Comparison of ENCODE assay signal across 16 cellular contexts in genomic region chr2:232420073-232420454, GRCh38. TPM values are rescaled to one million over a fixed set of nuclear protein-coding genes. Genes with fewer than 3 reads are reported as not detected.
DNase-seq lines count a peak whose midpoint lies in the region; ATAC-seq, FAIRE-seq and TF ChIP-seq lines count a peak whose summit lies in the region.
"Had no signal": no experiment of that assay in that cellular context is flagged by ENCODE, and none has a peak within 500 bp of the region (broad histone marks: within the 10 kb centered on the region; RNA-seq: fewer than 3 reads in every experiment).

No MANE protein-coding gene starts in this region.

- peak overlapping the region; percentile 88 for H3K18ac ChIP-seq in H1 (ENCODE audit: extremely low read depth, low read length)

- H2BK12ac ChIP-seq in H1 (ENCODE audit: low read depth, low read length): peak overlapping the region; percentile 98; the same call in 1 of the 2 replicates

- peaks cover 0 to 44% of the 10 kb centered on the region in 2 experiments; a peak in 2 of 4 replicates for H3K79me2 ChIP-seq in H1 (ENCODE audit: control insufficient read depth in 1 of 2, insufficient read depth in 2 of 2, low read length in 2 of 2)

- H3K9ac ChIP-seq in H1 (replicated peaks in 1 of 4; ENCODE audit: extremely low read depth in 1 of 4, low read depth in 3 of 4, low read length in 3 of 4): peak overlapping the region; percentile 54 to 67 (median 60)

- H2AFZ ChIP-seq in H1 (ENCODE audit: low read length): no peak overlapping the region

- peaks cover 8 to 53% (median 32%) of the 10 kb centered on the region in 4 experiments for H3K36me3 ChIP-seq in H1 (ENCODE audit: control insufficient read depth in 2 of 4, insufficient read depth in 4 of 4, low read length in 3 of 4)
- no peaks in the 10 kb centered on the region for H3K36me3 ChIP-seq in naive thymus-derived CD4-positive, alpha-beta T cell (ENCODE audit: control insufficient read depth in 2 of 3, insufficient read depth in 3 of 3, low read length in 3 of 3)
- no peaks in the 10 kb centered on the region for H3K36me3 ChIP-seq in suprapubic skin
- H3K36me3 ChIP-seq: colonic mucosa, left lung, neutrophil had no signal

- CTCF ChIA-PET in H1 (lab: Charles Lee; ENCODE audit: partially characterized antibody): interaction anchor here (1.2 to 9.8 kb wide), 14 partner anchors 10 to 101 kb away, joined by 3 to 80 read pairs (median 6); no protein-coding TSS in a partner anchor
- CTCF ChIA-PET in naive thymus-derived CD4-positive, alpha-beta T cell (lab: Charles Lee): no interaction called here

- peaks cover 23% of the 10 kb centered on the region; the same call in 1 of the 2 replicates for H3K23me2 ChIP-seq in H1 (ENCODE audit: low read depth, low read length)

- peaks cover 4 to 13% of the 10 kb centered on the region in 2 experiments for H4K20me1 ChIP-seq in H1 (replicated peaks in 1 of 2; ENCODE audit: control insufficient read depth in 1 of 2, insufficient read depth in 2 of 2, low read length in 2 of 2)

- POLR2A ChIA-PET in H1 (lab: Charles Lee; ENCODE audit: partially characterized antibody): interaction anchor here (0.9 to 7.0 kb wide), 10 partner anchors 9 to 79 kb away, joined by 3 to 57 read pairs (median 4); partner anchors contain the start of gene ALPG
- POLR2A ChIA-PET in naive thymus-derived CD4-positive, alpha-beta T cell (lab: Charles Lee): no interaction called here

- ATAC-seq in activated T-cell treated with anti-CD3 and anti-CD28 coated beads, Interleukin-2, amount 50 U/mL, for 72 hours (replicated peaks in 1 of 2): no peak
- no peak for ATAC-seq in naive thymus-derived CD4-positive, alpha-beta T cell
- no peak for ATAC-seq in HG03196 (IDR thresholded peaks at IDR 0.05; ENCODE audit: unreplicated experiment)

- FAIRE-seq in H1 (lab: Jason Lieb, UNC): no peak
- FAIRE-seq: small intestine had no signal

- H3K4me3 ChIP-seq in H1 (ENCODE audit: extremely low read depth in 1 of 4, insufficient read depth in 2 of 4, low read depth in 3 of 4, low read length in 4 of 4) (peak overlapping the region; percentile 69 to 95 (median 76)), suprapubic skin (peak overlapping the region; percentile 34)
- H3K4me3 ChIP-seq in naive thymus-derived CD4-positive, alpha-beta T cell (ENCODE audit: low read length): no peak overlapping the region

- H3K27ac ChIP-seq in H1 (ENCODE audit: low read depth, low read length) (peak overlapping the region; percentile 27; the same call in 1 of the 2 replicates), suprapubic skin (no peak overlapping the region)
- H3K27ac ChIP-seq in naive thymus-derived CD4-positive, alpha-beta T cell (ENCODE audit: low read depth, low read length): no peak overlapping the region
- H3K27ac ChIP-seq: colonic mucosa, left lung, neutrophil had no signal

- H3K27me3 ChIP-seq in H1 (replicated peaks in 1 of 4; ENCODE audit: control insufficient read depth in 3 of 4, extremely low read depth in 1 of 4, insufficient read depth in 3 of 4, low read length in 3 of 4) (peaks cover 12 to 40% (median 36%) of the 10 kb centered on the region in 4 experiments), suprapubic skin (peaks cover 92% of the 10 kb centered on the region)
- H3K27me3 ChIP-seq in naive thymus-derived CD4-positive, alpha-beta T cell (ENCODE audit: control insufficient read depth in 2 of 2, insufficient read depth in 2 of 2, low read length in 2 of 2): no peaks in the 10 kb centered on the region

- intact Hi-C loops in naive thymus-derived CD4-positive, alpha-beta T cell (cut with micrococcal nuclease): no loop called here

- peak overlapping the region; percentile 10 for H3K56ac ChIP-seq in H1 (replicated peaks; ENCODE audit: insufficient read length, low read depth, low read length)

- no peak for TF ChIP-seq CTCF in H1 (IDR thresholded peaks at IDR 0.05; ENCODE audit: control extremely low read depth in 1 of 3, insufficient read depth in 1 of 3, low read depth in 1 of 3, low read length in 3 of 3)
- TF ChIP-seq CTCF in suprapubic skin (IDR thresholded peaks at IDR 0.05): no peak

- H3K4me1 Mint-ChIP-seq in activated T-cell treated with anti-CD3 and anti-CD28 coated beads, Interleukin-2, amount 50 U/mL, for 72 hours (ENCODE audit: low read depth): no peaks in the 10 kb centered on the region
- H3K4me1 Mint-ChIP-seq in naive thymus-derived CD4-positive, alpha-beta T cell: peaks cover 0 to 19% (median 12%) of the 10 kb centered on the region in 7 donors

- H3K36me3 Mint-ChIP-seq in activated T-cell treated with anti-CD3 and anti-CD28 coated beads, Interleukin-2, amount 50 U/mL, for 72 hours (ENCODE audit: insufficient read depth in 2 of 2): peaks cover 0 to 7% of the 10 kb centered on the region in 2 donors
- peaks cover 0 to 8% (median 0%) of the 10 kb centered on the region in 5 donors for H3K36me3 Mint-ChIP-seq in naive thymus-derived CD4-positive, alpha-beta T cell

- peak overlapping the region; percentile 63 for H4K5ac ChIP-seq in H1 (ENCODE audit: insufficient read length, low read depth, low read length)

- H3K27me3 Mint-ChIP-seq in activated T-cell treated with anti-CD3 and anti-CD28 coated beads, Interleukin-2, amount 50 U/mL, for 72 hours (ENCODE audit: low read depth): peaks cover 35% of the 10 kb centered on the region
- H3K27me3 Mint-ChIP-seq in naive thymus-derived CD4-positive, alpha-beta T cell: peaks cover 33 to 66% (median 43%) of the 10 kb centered on the region in 5 donors

- H3K27ac Mint-ChIP-seq in activated T-cell treated with anti-CD3 and anti-CD28 coated beads, Interleukin-2, amount 50 U/mL, for 72 hours: no peak overlapping the region
- H3K27ac Mint-ChIP-seq in naive thymus-derived CD4-positive, alpha-beta T cell: no peak overlapping the region
- H3K27ac Mint-ChIP-seq: stimulated activated naive CD8-positive, alpha-beta T cell treated with anti-CD3 and anti-CD28 coated beads, Interleukin-15, amount 100 ng/mL, for 72 hours had no signal

- TF ChIP-seq EP300 in H1 (IDR thresholded peaks at IDR 0.05; ENCODE audit: borderline replicate concordance in 1 of 2, low read depth in 2 of 2, low read length in 2 of 2): no peak
- TF ChIP-seq EP300 in suprapubic skin (IDR thresholded peaks at IDR 0.05): no peak

- H3K4me3 Mint-ChIP-seq in activated T-cell treated with anti-CD3 and anti-CD28 coated beads, Interleukin-2, amount 50 U/mL, for 72 hours: peak overlapping the region; percentile 15 to 85
- H3K4me3 Mint-ChIP-seq in naive thymus-derived CD4-positive, alpha-beta T cell: peak overlapping the region in 8 of 10 donors; percentile 27 to 73 (median 61)

- TF ChIP-seq POLR2A in H1 (IDR thresholded peaks at IDR 0.05; ENCODE audit: control extremely low read depth in 1 of 2, low read depth in 2 of 2, low read length in 2 of 2) (no peak), suprapubic skin (IDR thresholded peaks at IDR 0.05) (no peak)

- H4K91ac ChIP-seq in H1 (replicated peaks; ENCODE audit: insufficient read length, low read length): peak overlapping the region; percentile 96

- no peak overlapping the region for H2AK5ac ChIP-seq in H1 (ENCODE audit: low read depth, low read length)

- H2BK5ac ChIP-seq in H1 (ENCODE audit: low read depth, low read length): peak overlapping the region; percentile 89; the same call in 1 of the 2 replicates

- no peak overlapping the region for H2BK15ac ChIP-seq in H1 (ENCODE audit: low read length)

- peak overlapping the region; percentile 34; the same call in 1 of the 2 replicates for H2BK20ac ChIP-seq in H1 (ENCODE audit: low read length)

- H3K9me3 ChIP-seq in H1 (ENCODE audit: insufficient read depth in 2 of 2, low read depth in 1 of 2, low read length in 1 of 2) (no peaks in the 10 kb centered on the region), suprapubic skin (no peaks in the 10 kb centered on the region)
- H3K9me3 ChIP-seq in naive thymus-derived CD4-positive, alpha-beta T cell (ENCODE audit: control insufficient read depth in 2 of 3, low read length in 3 of 3): no peaks in the 10 kb centered on the region
- H3K9me3 ChIP-seq: colonic mucosa had no signal

- no peak overlapping the region for H3K23ac ChIP-seq in H1 (ENCODE audit: insufficient read length)

- H4K8ac ChIP-seq in H1 (ENCODE audit: extremely low read depth, insufficient read depth, low read length): peak overlapping the region; percentile 87

- TF ChIP-seq RAD21 in H1 (IDR thresholded peaks at IDR 0.05 in 1 of 2, conservative IDR thresholded peaks at IDR 0.05 in 1 of 2; ENCODE audit: low read depth in 2 of 2, low read length in 2 of 2): no peak

- H2BK120ac ChIP-seq in H1 (replicated peaks; ENCODE audit: low read depth, low read length): peak overlapping the region; percentile 45

- no peak overlapping the region for H3K14ac ChIP-seq in H1 (ENCODE audit: insufficient read length)

- H3K9me3 Mint-ChIP-seq in activated T-cell treated with anti-CD3 and anti-CD28 coated beads, Interleukin-2, amount 50 U/mL, for 72 hours: peaks cover 1 to 7% of the 10 kb centered on the region in 2 donors
- H3K9me3 Mint-ChIP-seq in naive thymus-derived CD4-positive, alpha-beta T cell: peaks cover 0 to 10% (median 4%) of the 10 kb centered on the region in 11 donors

- peak overlapping the region; percentile 77 to 88 for H3K4me2 ChIP-seq in H1 (ENCODE audit: insufficient read depth in 1 of 2, low read depth in 2 of 2, low read length in 2 of 2)

- DNase-seq in activated T-cell treated with anti-CD3 and anti-CD28 coated beads, Interleukin-2, amount 50 U/mL, for 72 hours: no peak
- no peak for DNase-seq in activated T-cell treated with anti-CD3 and anti-CD28 coated beads for 4 hours
- no peak for DNase-seq in H1 (ENCODE audit: low read depth in 1 of 2, low spot score in 2 of 2)
- DNase-seq in naive thymus-derived CD4-positive, alpha-beta T cell: no peak
- no peak for DNase-seq in suprapubic skin (ENCODE audit: low spot score in 2 of 2)
- DNase-seq in AG08395 (ENCODE audit: low spot score): no peak
- no peak for DNase-seq in NCI-H2227 (lab: John Stamatoyannopoulos, UW; ENCODE audit: unreplicated experiment)
- DNase-seq: amniotic stem cell, erythroblast, head of caudate nucleus had no signal

- H3K4ac ChIP-seq in H1 (replicated peaks; ENCODE audit: insufficient read length, low read depth, low read length): peak overlapping the region; percentile 71

- 3% methylated on average over 20 of the region's 22 CpGs; no CpG with 5 or more reads in 1 of the 2 experiments for WGBS in H1 (ENCODE audit: extremely low coverage in 1 of 2, insufficient coverage in 1 of 2, insufficient read length in 1 of 2, insufficient replicate concordance in 2 of 2, low coverage in 1 of 2, low lambda C conversion rate in 2 of 2, missing lambda C conversion rate in 1 of 2), 2 experiments
- WGBS in suprapubic skin: no CpG with 5 or more reads among the region's 22 CpGs

- H3K79me1 ChIP-seq in H1 (ENCODE audit: low read depth, low read length): peaks cover 4% of the 10 kb centered on the region

- H3K4me1 ChIP-seq in H1 (replicated peaks in 1 of 4; ENCODE audit: control insufficient read depth in 3 of 4, insufficient read depth in 4 of 4, low read length in 3 of 4) (peaks cover 8 to 43% (median 31%) of the 10 kb centered on the region in 4 experiments), suprapubic skin (peaks cover 30% of the 10 kb centered on the region)
- peaks cover 0 to 10% of the 10 kb centered on the region in 2 donors for H3K4me1 ChIP-seq in naive thymus-derived CD4-positive, alpha-beta T cell (ENCODE audit: control insufficient read depth in 2 of 2, insufficient read depth in 2 of 2, low read length in 2 of 2)

RNA-seq across cellular contexts. Expression of gene ALPG, which starts 13.4 kb away (rescaled TPM):
- not detected for total RNA-seq in activated T-cell treated with anti-CD3 and anti-CD28 coated beads, Interleukin-2, amount 50 U/mL, for 72 hours
- total RNA-seq in H1 (2021; fragmentation: NEBNext Ultra II Directional; extraction: Animal tissue kit (Norgen Biotek cat#: 25700)): 0.56 and 0.75 TPM in 2 replicates
- 2.1 and 3.2 TPM in 2 replicates for polyA plus RNA-seq in H1 (2011; rRNA removed)
- polyA plus RNA-seq in H1 (2011; cell fraction: cytosol; rRNA removed): 1.2 TPM
- polyA plus RNA-seq in H1 (2011; cell fraction: nucleus; rRNA removed): 2.3 TPM
- 1.1 to 3.0 TPM (median 2.2 TPM) in 4 replicates for polyA plus RNA-seq in H1 (2012, experiment 1 of 2)
- 1.0 TPM for polyA plus RNA-seq in H1 (2012, experiment 2 of 2)
- 1.4 TPM for polyA plus RNA-seq in H1 (2013, experiment 1 of 2)
- polyA plus RNA-seq in H1 (2013, experiment 2 of 2): 1.1 TPM
- 0.44 and 0.57 TPM in 2 replicates for polyA minus RNA-seq in H1 (2011; rRNA and poly(A)+ RNA removed)
- 0.88 TPM for polyA minus RNA-seq in H1 (2011; cell fraction: cytosol; rRNA and poly(A)+ RNA removed)
- polyA minus RNA-seq in H1 (2011; cell fraction: nucleus; rRNA and poly(A)+ RNA removed): 0.70 TPM
- not detected for total RNA-seq in naive thymus-derived CD4-positive, alpha-beta T cell
- polyA plus RNA-seq in naive thymus-derived CD4-positive, alpha-beta T cell: not detected
- not detected for total RNA-seq in suprapubic skin

RNA-seq across cellular contexts. Expression of gene ALPI, which starts 35.9 kb away (rescaled TPM):
- not detected for total RNA-seq in activated T-cell treated with anti-CD3 and anti-CD28 coated beads, Interleukin-2, amount 50 U/mL, for 72 hours
- not detected in 2 replicates for total RNA-seq in H1 (2021; fragmentation: NEBNext Ultra II Directional; extraction: Animal tissue kit (Norgen Biotek cat#: 25700))
- not detected in 2 replicates for polyA plus RNA-seq in H1 (2011; rRNA removed)
- not detected for polyA plus RNA-seq in H1 (2011; cell fraction: cytosol; rRNA removed)
- not detected for polyA plus RNA-seq in H1 (2011; cell fraction: nucleus; rRNA removed)
- not detected in 4 replicates for polyA plus RNA-seq in H1 (2012, experiment 1 of 2)
- not detected for polyA plus RNA-seq in H1 (2012, experiment 2 of 2)
- polyA plus RNA-seq in H1 (2013, experiment 1 of 2): not detected
- polyA plus RNA-seq in H1 (2013, experiment 2 of 2): not detected
- polyA minus RNA-seq in H1 (2011; rRNA and poly(A)+ RNA removed): not detected in 2 replicates
- polyA minus RNA-seq in H1 (2011; cell fraction: cytosol; rRNA and poly(A)+ RNA removed): not detected
- not detected for polyA minus RNA-seq in H1 (2011; cell fraction: nucleus; rRNA and poly(A)+ RNA removed)
- total RNA-seq in naive thymus-derived CD4-positive, alpha-beta T cell: not detected
- not detected for polyA plus RNA-seq in naive thymus-derived CD4-positive, alpha-beta T cell
- not detected for total RNA-seq in suprapubic skin
- total RNA-seq: left lung had no signal

RNA-seq across cellular contexts. Expression of gene ALPP, which starts 41.5 kb away (rescaled TPM):
- not detected for total RNA-seq in activated T-cell treated with anti-CD3 and anti-CD28 coated beads, Interleukin-2, amount 50 U/mL, for 72 hours
- 0.15 TPM in 1 of 2 replicates, not detected in the other for total RNA-seq in H1 (2021; fragmentation: NEBNext Ultra II Directional; extraction: Animal tissue kit (Norgen Biotek cat#: 25700))
- polyA plus RNA-seq in H1 (2011; rRNA removed): 0.15 and 0.20 TPM in 2 replicates
- polyA plus RNA-seq in H1 (2011; cell fraction: cytosol; rRNA removed): 0.06 TPM
- 0.19 TPM for polyA plus RNA-seq in H1 (2011; cell fraction: nucleus; rRNA removed)
- polyA plus RNA-seq in H1 (2012, experiment 1 of 2): 0.28 to 0.85 TPM (median 0.65 TPM) in 4 replicates
- polyA plus RNA-seq in H1 (2012, experiment 2 of 2): 0.07 TPM
- polyA plus RNA-seq in H1 (2013, experiment 1 of 2): 0.12 TPM
- polyA plus RNA-seq in H1 (2013, experiment 2 of 2): 0.06 TPM
- polyA minus RNA-seq in H1 (2011; rRNA and poly(A)+ RNA removed): 0.06 and 0.07 TPM in 2 replicates
- not detected for polyA minus RNA-seq in H1 (2011; cell fraction: cytosol; rRNA and poly(A)+ RNA removed)
- polyA minus RNA-seq in H1 (2011; cell fraction: nucleus; rRNA and poly(A)+ RNA removed): not detected
- total RNA-seq in naive thymus-derived CD4-positive, alpha-beta T cell: under 1 TPM in 2 of 5 experiments, not detected in 3; 0.24 TPM
- not detected for polyA plus RNA-seq in naive thymus-derived CD4-positive, alpha-beta T cell
- total RNA-seq in suprapubic skin: not detected
- polyA plus RNA-seq: small intestine had no signal
